ENCODE assay signal across 12 cellular contexts in genomic region chr6:28809947-28810654, GRCh38.
A peak's percentile ranks its signal among the peaks of the same experiment; 100 is the strongest.
DNase-seq lines count a peak whose midpoint lies in the region; ATAC-seq, FAIRE-seq and TF ChIP-seq lines count a peak whose summit lies in the region.
"Had no signal": no experiment of that assay in that cellular context is flagged by ENCODE, and none has a peak within 500 bp of the region (broad histone marks: within the 10 kb centered on the region; RNA-seq: fewer than 3 reads in every experiment).

No MANE protein-coding gene starts in this region.

- FAIRE-seq in pancreas (lab: Jason Lieb, UNC): no peak
- FAIRE-seq: frontal cortex had no signal

- TF ChIP-seq POLR2A in heart left ventricle (IDR thresholded peaks at IDR 0.05): no peak

- no peaks in the 10 kb centered on the region for H3K36me3 ChIP-seq in heart left ventricle
- H3K36me3 ChIP-seq in pancreas: no peaks in the 10 kb centered on the region
- H3K36me3 ChIP-seq: right atrium auricular region had no signal

- H3K27me3 ChIP-seq in dorsolateral prefrontal cortex (peaks cover 38 to 100% (median 95%) of the 10 kb centered on the region in 45 donors), heart left ventricle (peaks cover 45 to 100% (median 87%) of the 10 kb centered on the region in 9 donors), pancreas (peaks cover 8 to 76% (median 41%) of the 10 kb centered on the region in 4 donors)

- ATAC-seq in heart left ventricle (no peak), pancreas (no peak)

- DNase-seq in A172 (ENCODE audit: low spot score) (peak; percentile 39), SK-N-DZ (ENCODE audit: low spot score) (peak; percentile 45), fibroblast of pulmonary artery (ENCODE audit: low read depth) (no peak), dorsolateral prefrontal cortex (no peak), heart left ventricle (no peak), pancreas (no peak)
- DNase-seq in stimulated activated CD4-positive, alpha-beta T cell treated with anti-CD3 and anti-CD28 coated beads, Interleukin-1b, Interleukin-23, amount 100 ng/mL, for 48 hours: no peak
- DNase-seq: GF-D8, NCI-H2107 had no signal

- TF ChIP-seq CTCF in fibroblast of pulmonary artery (IDR thresholded peaks at IDR 0.05; ENCODE audit: low read length, missing control alignments) (no peak), dorsolateral prefrontal cortex (IDR thresholded peaks at IDR 0.05 in 54 of 56, conservative IDR thresholded peaks at IDR 0.05 in 2 of 56; ENCODE audit: low read depth in 1 of 56, partially characterized antibody in 56 of 56) (no peak), heart left ventricle (IDR thresholded peaks at IDR 0.05) (no peak), pancreas (IDR thresholded peaks at IDR 0.05) (no peak)

- intact Hi-C loops in dorsolateral prefrontal cortex (cut with DNase I): no loop called here
- intact Hi-C loops in heart left ventricle (cut with DNase I): no loop called here
- intact Hi-C loops in pancreas (cut with DNase I): no loop called here

- H3K27ac ChIP-seq in dorsolateral prefrontal cortex (no peak overlapping the region), heart left ventricle (no peak overlapping the region), pancreas (no peak overlapping the region)
- H3K27ac ChIP-seq: right atrium auricular region had no signal

- peaks cover 0 to 6% (median 0%) of the 10 kb centered on the region in 12 donors for H3K4me1 ChIP-seq in heart left ventricle
- no peaks in the 10 kb centered on the region for H3K4me1 ChIP-seq in pancreas

- H3K9me3 ChIP-seq in heart left ventricle (no peaks in the 10 kb centered on the region), pancreas (no peaks in the 10 kb centered on the region)
- H3K9me3 ChIP-seq: right atrium auricular region had no signal

- H3K4me3 ChIP-seq in GM08714 (ENCODE audit: low read length): peak overlapping the region; percentile 37
- peak overlapping the region; percentile 46 for H3K4me3 ChIP-seq in fibroblast of pulmonary artery (replicated peaks; ENCODE audit: low read depth, low read length)
- no peak overlapping the region for H3K4me3 ChIP-seq in dorsolateral prefrontal cortex
- H3K4me3 ChIP-seq in heart left ventricle: no peak overlapping the region
- H3K4me3 ChIP-seq in pancreas: no peak overlapping the region
- H3K4me3 ChIP-seq: right atrium auricular region had no signal

- WGBS in heart left ventricle, 4 donors: 2 to 8% (median 2%) methylated on average over 33 of the region's 33 CpGs
- WGBS in pancreas, 2 donors: 4 to 5% methylated on average over 30 to 33 of the region's 33 CpGs

Comparison
In these comparisons a context has a peak if more than half of its experiments do, and no peak if none do; other contexts are left out.
1. DNase-seq: peak in A172 (single experiment) and SK-N-DZ (single experiment); none in fibroblast of pulmonary artery (single experiment), stimulated activated CD4-positive, alpha-beta T cell treated with anti-CD3 and anti-CD28 coated beads, Interleukin-1b, Interleukin-23, amount 100 ng/mL, for 48 hours (single experiment), dorsolateral prefrontal cortex (0 of 10), heart left ventricle (0 of 5) and pancreas (0 of 6).
2. H3K4me3 ChIP-seq: peak in GM08714 (single experiment) and fibroblast of pulmonary artery (single experiment); none in dorsolateral prefrontal cortex (0 of 59), heart left ventricle (0 of 12) and pancreas (0 of 4).